Comparison of ENCODE assay signal across 3 cellular contexts in the genomic region with DNA sequence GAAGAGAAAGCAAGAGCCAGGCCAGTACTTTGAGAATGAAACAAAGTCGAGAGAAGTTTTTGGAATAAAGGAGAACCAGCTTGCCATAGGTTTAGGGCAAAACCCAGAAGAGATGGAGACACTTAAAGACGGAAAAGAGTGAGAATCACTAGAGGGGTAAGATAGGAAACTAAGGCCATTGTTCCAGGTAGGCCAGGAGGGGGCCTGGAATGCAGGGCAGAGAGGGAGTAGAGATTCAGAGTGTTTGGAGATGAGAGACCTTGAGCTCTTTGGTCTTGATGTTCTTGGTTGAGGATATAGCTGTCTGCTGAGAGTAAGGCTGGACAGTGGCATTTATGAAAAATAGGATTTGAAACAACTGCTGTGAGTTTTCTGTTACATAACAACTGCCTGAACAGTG.
TF ChIP-seq lines count a peak whose summit lies in the region.

No MANE protein-coding gene starts in this region.

TF ChIP-seq in GM23338, 12 proteins besides CTCF, POLR2A, EP300 and RAD21 (continues in another document):
- no peak for TF ChIP-seq CREB1 (CRISPR knock-in tag; IDR thresholded peaks at IDR 0.05; ENCODE audit: low read depth)
- no peak for TF ChIP-seq POLR2AphosphoS5 (IDR thresholded peaks at IDR 0.05; ENCODE audit: low read depth)
- TF ChIP-seq ZNF114 (CRISPR knock-in tag; IDR thresholded peaks at IDR 0.05): no peak
- no peak for TF ChIP-seq NANOG (IDR thresholded peaks at IDR 0.05; ENCODE audit: borderline replicate concordance)
- TF ChIP-seq EZH2 (IDR thresholded peaks at IDR 0.05; ENCODE audit: low read depth, unreplicated experiment): no peak
- no peak for TF ChIP-seq ETS1 (IDR thresholded peaks at IDR 0.05)

TF ChIP-seq in IMR-90, 13 proteins besides CTCF, POLR2A, EP300 and RAD21:
- TF ChIP-seq RFX5 (IDR thresholded peaks at IDR 0.05; ENCODE audit: low read depth, low read length) (0 out of 2 replicates have a peak, but pooled peaks have one; percentile 17), CEBPB (IDR thresholded peaks at IDR 0.05; ENCODE audit: low read depth, low read length) (no peak), FOS (IDR thresholded peaks at IDR 0.05; ENCODE audit: low read depth, low read length) (no peak)

TF ChIP-seq in H1, 55 proteins besides CTCF, POLR2A, EP300 and RAD21:
- TF ChIP-seq JUND (IDR thresholded peaks at IDR 0.05; ENCODE audit: low read length) (no peak), RBBP5 (IDR thresholded peaks at IDR 0.05; ENCODE audit: borderline replicate concordance, low read depth, low read length) (no peak), TEAD4 (IDR thresholded peaks at IDR 0.05; ENCODE audit: low read depth, low read length) (peak; percentile 58), TAF1 (IDR thresholded peaks at IDR 0.05; ENCODE audit: low read depth, low read length) (no peak), HDAC6 (IDR thresholded peaks at IDR 0.05; ENCODE audit: low read depth, low read length) (no peak)
